In the genomic region with DNA sequence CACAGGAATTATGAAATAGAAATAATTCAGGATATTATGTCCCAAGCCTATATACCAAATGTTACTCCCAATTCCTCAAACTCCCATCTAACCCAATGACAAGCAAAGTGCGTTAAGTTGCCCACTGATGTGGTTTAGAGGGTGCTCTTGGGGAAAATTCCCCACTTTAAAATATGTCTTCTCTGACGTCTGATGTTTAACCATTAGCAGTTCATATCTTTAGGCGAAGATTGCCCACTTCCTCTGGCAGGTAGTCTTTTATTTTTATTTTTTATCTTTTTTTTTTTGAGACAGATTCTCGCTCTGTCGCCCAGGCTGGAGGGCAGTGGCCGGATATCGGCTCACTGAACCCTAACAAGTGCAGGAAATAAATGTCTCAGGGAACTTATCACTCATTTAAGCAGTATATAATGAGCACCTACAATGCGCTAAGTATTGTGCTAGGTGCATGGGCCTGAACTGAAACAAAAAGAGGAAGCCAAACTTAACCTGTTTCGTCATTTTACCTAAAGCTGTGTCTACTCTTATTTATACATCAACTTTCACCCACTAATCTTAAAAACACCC, we compare ENCODE assay signal across 8 cellular contexts. TPM values are rescaled to one million over a fixed set of nuclear protein-coding genes. Genes with fewer than 3 reads are reported as not detected.
DNase-seq lines count a peak whose midpoint lies in the region; ATAC-seq and TF ChIP-seq lines count a peak whose summit lies in the region.

No MANE protein-coding gene starts in this region.

- peaks cover 59% of the 10 kb centered on the region for H3K4me1 Mint-ChIP-seq in activated B cell treated with CpG ODN at 0.5 μM for 24 hours

- ATAC-seq in GM18519 (IDR thresholded peaks at IDR 0.05; ENCODE audit: low FRiP score, unreplicated experiment) (peak; percentile 41), HG03095 (IDR thresholded peaks at IDR 0.05; ENCODE audit: unreplicated experiment) (peak; percentile 36), activated B cell treated with CpG ODN at 0.5 μM for 24 hours (ENCODE audit: low read depth) (peak; percentile 29), HG03439 (IDR thresholded peaks at IDR 0.05; ENCODE audit: unreplicated experiment) (no peak)

- no peaks in the 10 kb centered on the region for H3K27me3 Mint-ChIP-seq in activated B cell treated with CpG ODN at 0.5 μM for 24 hours

- no peaks in the 10 kb centered on the region for H3K27me3 ChIP-seq in hepatocyte
- H3K27me3 ChIP-seq in testis: no peaks in the 10 kb centered on the region

- no peaks in the 10 kb centered on the region for H3K9me2 ChIP-seq in hepatocyte (replicated peaks; ENCODE audit: insufficient read depth)

- H3K4me3 Mint-ChIP-seq in activated B cell treated with CpG ODN at 0.5 μM for 24 hours: peak overlapping the region; percentile 98

- POLR2A ChIA-PET in activated B cell treated with CpG ODN at 0.5 μM for 24 hours (lab: Charles Lee): interaction anchor here (0.6 to 5.6 kb wide), 24 partner anchors 9 to 199 kb away, joined by 3 to 60 read pairs (median 5); no protein-coding TSS in a partner anchor

- H3K36me3 Mint-ChIP-seq in activated B cell treated with CpG ODN at 0.5 μM for 24 hours (ENCODE audit: low read depth): peaks cover 22% of the 10 kb centered on the region

- CTCF ChIA-PET in activated B cell treated with CpG ODN at 0.5 μM for 24 hours (lab: Charles Lee): interaction anchor here (0.6 to 5.5 kb wide), 4 partner anchors 65 to 103 kb away, joined by 4 to 55 read pairs (median 11); no protein-coding TSS in a partner anchor

- 88% methylated on average over 9 of the region's 9 CpGs for WGBS in hepatocyte (ENCODE audit: low lambda C conversion rate, missing lambda C conversion rate)
- WGBS in testis, 2 donors: 58 to 63% methylated on average over 9 of the region's 9 CpGs

- H3K9me3 ChIP-seq in hepatocyte (ENCODE audit: low read depth) (no peaks in the 10 kb centered on the region), testis (no peaks in the 10 kb centered on the region)

- H3K4me1 ChIP-seq in hepatocyte (ENCODE audit: insufficient read depth) (peaks cover 13% of the 10 kb centered on the region), testis (peaks cover 12% of the 10 kb centered on the region)

- peak overlapping the region; percentile 69 for H3K27ac ChIP-seq in hepatocyte
- peak overlapping the region; percentile 95 to 96 for H3K27ac ChIP-seq in testis

- DNase-seq in activated B cell treated with CpG ODN at 0.5 μM for 24 hours (peak; percentile 40), hepatocyte (ENCODE audit: low spot score) (no peak), testis (no peak), NCI-H1092 treated with DMSO at 0.1 percent for 48 hours (lab: John Stamatoyannopoulos, UW) (no peak), LoVo (ENCODE audit: low spot score) (no peak)

- no peaks in the 10 kb centered on the region for H3K9me3 Mint-ChIP-seq in activated B cell treated with CpG ODN at 0.5 μM for 24 hours

- H3K36me3 ChIP-seq in hepatocyte (replicated peaks; ENCODE audit: insufficient read depth, low read depth): no peaks in the 10 kb centered on the region
- H3K36me3 ChIP-seq in testis (ENCODE audit: low read depth, missing control alignments): no peaks in the 10 kb centered on the region

- intact Hi-C loops in activated B cell treated with CpG ODN at 0.5 μM for 24 hours (cut with micrococcal nuclease) (loop anchor here (1.0 to 5.0 kb wide), 11 partner anchors 12 to 1256 kb away; partner anchors contain the start of genes ARID4B, B3GALNT2, GGPS1 and IRF2BP2), testis (cut with DNase I; ENCODE audit: low total_unique reads) (no loop called here)

- no peak for TF ChIP-seq POLR2A in testis (IDR thresholded peaks at IDR 0.05)

- TF ChIP-seq CTCF in activated B cell treated with CpG ODN at 0.5 μM for 24 hours (IDR thresholded peaks at IDR 0.05): no peak
- no peak for TF ChIP-seq CTCF in hepatocyte (IDR thresholded peaks at IDR 0.05; ENCODE audit: poor library complexity)
- TF ChIP-seq CTCF in testis (IDR thresholded peaks at IDR 0.05): no peak

- H3K4me3 ChIP-seq in hepatocyte (no peak overlapping the region), testis (peak overlapping the region in 1 of 2 donors; percentile 97)

- H4K20me1 ChIP-seq in hepatocyte (ENCODE audit: insufficient read depth, poor library complexity, severe bottlenecking): no peaks in the 10 kb centered on the region

- peak overlapping the region; percentile 80 for H3K4me2 ChIP-seq in hepatocyte

- peak overlapping the region; percentile 99 for H3K27ac Mint-ChIP-seq in activated B cell treated with CpG ODN at 0.5 μM for 24 hours

- H3K79me2 ChIP-seq in hepatocyte: peaks cover 25% of the 10 kb centered on the region

- H2AFZ ChIP-seq in hepatocyte: peak overlapping the region; percentile 92

RNA-seq across cellular contexts. Expression of gene LYST, which starts 1.3 kb away (rescaled TPM):
- total RNA-seq in activated B cell treated with CpG ODN at 0.5 μM for 24 hours (76.0 and 90.2 TPM in 2 replicates), hepatocyte (6.1 and 6.2 TPM in 2 replicates), testis (10 to 100 TPM; 60.9 to 69.1 TPM)
- polyA plus RNA-seq in hepatocyte (3.0 and 3.5 TPM in 2 replicates), testis (ENCODE audit: insufficient read depth, low read depth, low replicate concordance) (22.9 TPM)
